ENCODE assay signal across 10 cellular contexts in the genomic region with DNA sequence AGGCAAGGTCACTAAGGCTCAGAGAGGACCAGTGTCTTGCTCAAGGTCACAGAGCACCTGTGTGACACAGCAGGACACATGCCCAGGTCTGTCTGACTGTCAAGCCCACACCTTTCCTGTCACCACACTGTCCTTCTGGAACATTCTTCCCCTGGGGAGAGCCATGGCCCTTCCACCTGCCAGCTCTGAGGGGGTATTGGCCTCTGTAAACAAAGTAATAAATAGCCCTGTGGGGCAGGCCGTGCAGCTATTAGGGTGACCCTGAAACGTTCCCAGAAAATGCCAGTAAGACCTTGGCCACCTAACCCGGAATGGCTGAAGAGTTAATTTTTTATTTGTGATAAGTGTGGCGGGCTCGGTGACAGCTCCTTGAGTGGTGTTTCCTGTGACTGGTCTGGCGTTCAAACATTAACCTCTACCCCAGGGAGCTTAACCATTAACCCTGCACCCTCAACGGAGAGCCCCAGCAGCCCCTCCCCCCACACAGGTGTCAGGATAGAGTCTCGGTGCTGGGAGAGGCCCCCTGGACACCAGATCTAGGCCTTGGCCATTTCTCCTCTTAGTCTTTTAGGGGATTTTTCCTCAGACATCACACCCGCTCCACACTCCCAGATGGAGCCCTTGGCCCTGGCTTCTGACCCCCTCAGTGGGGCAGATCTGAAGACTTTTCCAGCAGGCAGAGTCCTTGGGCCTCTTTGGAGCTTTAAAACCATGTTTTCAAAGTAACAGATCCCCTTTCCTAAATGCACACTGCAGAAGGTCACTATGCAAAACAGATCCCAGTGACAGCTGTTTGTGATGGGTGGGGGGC. TPM values are rescaled to one million over a fixed set of nuclear protein-coding genes. Genes with fewer than 3 reads are reported as not detected.
A peak's percentile ranks its signal among the peaks of the same experiment; 100 is the strongest.
DNase-seq lines count a peak whose midpoint lies in the region; ATAC-seq and TF ChIP-seq lines count a peak whose summit lies in the region.
"Had no signal": no experiment of that assay in that cellular context is flagged by ENCODE, and none has a peak within 500 bp of the region (broad histone marks: within the 10 kb centered on the region; RNA-seq: fewer than 3 reads in every experiment).

No MANE protein-coding gene starts in this region.

- 11% methylated on average over 3 of the region's 9 CpGs for WGBS in right lobe of liver (ENCODE audit: insufficient coverage, low coverage, low lambda C conversion rate, missing lambda C conversion rate)

- intact Hi-C loops in right lobe of liver (cut with DNase I) = no loop called here

- TF ChIP-seq CTCF in right lobe of liver (IDR thresholded peaks at IDR 0.05) (no peak), foreskin fibroblast (IDR thresholded peaks at IDR 0.05; ENCODE audit: low read depth, low read length) (no peak)

- H3K27ac ChIP-seq in right lobe of liver = peak overlapping the region; percentile 87 to 96 (median 89)

- DNase-seq in DMS53 treated with DMSO at 0.1 percent for 48 hours (lab: John Stamatoyannopoulos, UW; ENCODE audit: unreplicated experiment) (peak; percentile 90), right lobe of liver (peak; percentile 83 to 92 (median 86)), foreskin fibroblast (no peak), SIG-M5 (lab: John Stamatoyannopoulos, UW) (no peak)
- DNase-seq in stimulated activated CD4-positive, alpha-beta T cell treated with anti-CD3 and anti-CD28 coated beads, Interleukin-4, amount 100 ng/mL, for 24 hours = no peak
- DNase-seq: NCI-H1105, T1000 had no signal

- H3K9me3 ChIP-seq in right lobe of liver = no peaks in the 10 kb centered on the region

- no peak for TF ChIP-seq POLR2A in right lobe of liver (IDR thresholded peaks at IDR 0.05)

- peak overlapping the region in 1 of 3 donors; percentile 22 for H3K4me3 ChIP-seq in right lobe of liver
- no peak overlapping the region for H3K4me3 ChIP-seq in foreskin fibroblast (ENCODE audit: low read depth in 1 of 2, low read length in 2 of 2)

- peaks cover 0 to 73% (median 31%) of the 10 kb centered on the region in 4 donors for H3K4me1 ChIP-seq in right lobe of liver

- H3K36me3 ChIP-seq in right lobe of liver = no peaks in the 10 kb centered on the region

- H3K27me3 ChIP-seq in right lobe of liver = no peaks in the 10 kb centered on the region

- ATAC-seq in GM21515 (IDR thresholded peaks at IDR 0.05; ENCODE audit: unreplicated experiment) (peak; percentile 71), HG03460 (IDR thresholded peaks at IDR 0.05; ENCODE audit: unreplicated experiment) (peak; percentile 90), right lobe of liver (peak; percentile 61 to 80 (median 72)), SK-N-SH treated with all-trans-retinoic acid at 6 μM for 48 hours (no peak)

TF ChIP-seq in SK-N-SH treated with all-trans-retinoic acid at 6 μM for 48 hours, 23 proteins besides CTCF, POLR2A, EP300 and RAD21:
- no peak for TF ChIP-seq CSRNP3 (CRISPR knock-in tag; IDR thresholded peaks at IDR 0.05)
- no peak for TF ChIP-seq POU6F1 (CRISPR knock-in tag; IDR thresholded peaks at IDR 0.05; ENCODE audit: borderline replicate concordance, low read depth)
- TF ChIP-seq SNAI2 (CRISPR knock-in tag; IDR thresholded peaks at IDR 0.05) = no peak
- TF ChIP-seq ZNF565 (CRISPR knock-in tag; conservative IDR thresholded peaks at IDR 0.05; ENCODE audit: low read depth) = no peak
- no peak for TF ChIP-seq ZNF70 (CRISPR knock-in tag; IDR thresholded peaks at IDR 0.05)
- TF ChIP-seq ZFP3 (CRISPR knock-in tag; IDR thresholded peaks at IDR 0.05) = no peak
- no peak for TF ChIP-seq TOX (CRISPR knock-in tag; IDR thresholded peaks at IDR 0.05; ENCODE audit: borderline replicate concordance)
- no peak for TF ChIP-seq OSR1 (CRISPR knock-in tag; IDR thresholded peaks at IDR 0.05)
- no peak for TF ChIP-seq ARNTL (CRISPR knock-in tag; IDR thresholded peaks at IDR 0.05; ENCODE audit: borderline replicate concordance, low read depth)

RNA-seq across cellular contexts. Expression of gene SCTR, which starts 36.6 kb away (rescaled TPM):
- under 1 TPM in 4 of 6 experiments, not detected in 2; 0.12 to 0.38 (median 0.35) TPM for total RNA-seq in right lobe of liver

RNA-seq across cellular contexts. Expression of gene TMEM37, which starts 56.0 kb away (rescaled TPM):
- 10 to 100 TPM; 37.3 to 96.6 (median 73.5) TPM for total RNA-seq in right lobe of liver

RNA-seq across cellular contexts. Expression of gene CFAP221, which starts 56.6 kb away (rescaled TPM):
- 1 to 10 TPM in 5 of 6 experiments, under 1 TPM in 1; 0.56 to 5.8 (median 2.4) TPM for total RNA-seq in right lobe of liver

Comparison
In these comparisons a context has a peak if more than half of its experiments do, and no peak if none do; other contexts are left out.
1. DNase-seq: peak in DMS53 treated with DMSO at 0.1 percent for 48 hours (single experiment) and right lobe of liver (3 of 3); none in stimulated activated CD4-positive, alpha-beta T cell treated with anti-CD3 and anti-CD28 coated beads, Interleukin-4, amount 100 ng/mL, for 24 hours (single experiment), foreskin fibroblast (0 of 2) and SIG-M5 (single experiment).